28 cellular contexts compared by ENCODE assay signal in the genomic region with DNA sequence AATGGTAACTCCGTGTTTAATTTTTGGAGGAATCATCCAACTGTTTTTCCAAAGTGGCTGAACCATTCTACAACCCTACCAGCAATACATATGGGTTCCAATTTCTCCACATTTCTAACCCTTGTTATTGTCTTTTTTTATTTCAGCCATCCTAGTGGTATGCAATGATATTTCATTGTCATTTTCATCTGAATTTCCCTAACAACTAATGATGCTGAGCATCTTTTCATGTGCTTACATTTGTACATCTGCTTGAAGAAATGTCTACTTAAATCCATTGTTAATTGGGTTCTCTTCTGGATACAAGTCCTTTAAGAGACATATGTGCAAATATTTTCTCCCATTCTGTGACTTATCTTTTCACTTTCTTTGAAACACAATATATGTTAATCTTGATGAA.
"Had no signal": no experiment of that assay in that cellular context is flagged by ENCODE, and none has a peak within 500 bp of the region (broad histone marks: within the 10 kb centered on the region; RNA-seq: fewer than 3 reads in every experiment).

No MANE protein-coding gene starts in this region.

- H3K4me3 Mint-ChIP-seq: effector memory CD8-positive, alpha-beta T cell; naive thymus-derived CD8-positive, alpha-beta T cell; stimulated activated naive B cell treated with anti-CD40 and anti-IgM and Interleukin-4, amounts not matched to agents 10 μg/mL and 1 μg/mL and 100 μg/mL, for 72 hours; stimulated activated naive CD8-positive, alpha-beta T cell treated with anti-CD3 and anti-CD28 coated beads, Interleukin-15, Interleukin-2, amounts not matched to agents 100 ng/mL and 50 ng/mL, for 24 hours had no signal

- DNase-seq: cortex of kidney; effector memory CD8-positive, alpha-beta T cell; erythroblast; esophagus squamous epithelium; glutamatergic neuron; heart right ventricle; hippocampal formation; kidney glomerular epithelial cell; left colon; left ventricle myocardium superior; lower lobe of right lung; naive thymus-derived CD8-positive, alpha-beta T cell; occipital lobe; ovary; posterior cingulate gyrus; psoas muscle; right cardiac atrium; spleen; stimulated activated CD4-positive, alpha-beta T cell treated with anti-CD3 and anti-CD28 coated beads, Interleukin-4, amount 100 ng/mL, for 4 hours; stimulated activated naive B cell treated with anti-CD40 and anti-IgM and Interleukin-4, amounts not matched to agents 10 μg/mL and 1 μg/mL and 100 μg/mL, for 72 hours; upper lobe of left lung had no signal

- H3K9me3 Mint-ChIP-seq: effector memory CD8-positive, alpha-beta T cell; naive thymus-derived CD8-positive, alpha-beta T cell; stimulated activated naive B cell treated with anti-CD40 and anti-IgM and Interleukin-4, amounts not matched to agents 10 μg/mL and 1 μg/mL and 100 μg/mL, for 72 hours; stimulated activated naive CD8-positive, alpha-beta T cell treated with anti-CD3 and anti-CD28 coated beads, Interleukin-15, Interleukin-2, amounts not matched to agents 100 ng/mL and 50 ng/mL, for 24 hours had no signal

- H3K9me3 ChIP-seq: esophagus squamous epithelium, heart right ventricle, lower lobe of right lung, ovary, psoas muscle, spleen, thoracic aorta, tibial nerve, upper lobe of left lung had no signal

- H3K4me1 ChIP-seq: esophagus squamous epithelium, heart right ventricle, lower lobe of right lung, psoas muscle, spleen, tibial nerve, upper lobe of left lung had no signal

- H3K36me3 ChIP-seq: ovary had no signal

- H3K4me1 Mint-ChIP-seq: stimulated activated naive B cell treated with anti-CD40 and anti-IgM and Interleukin-4, amounts not matched to agents 10 μg/mL and 1 μg/mL and 100 μg/mL, for 72 hours had no signal

- H3K27ac Mint-ChIP-seq: effector memory CD8-positive, alpha-beta T cell; stimulated activated naive B cell treated with anti-CD40 and anti-IgM and Interleukin-4, amounts not matched to agents 10 μg/mL and 1 μg/mL and 100 μg/mL, for 72 hours; stimulated activated naive CD8-positive, alpha-beta T cell treated with anti-CD3 and anti-CD28 coated beads, Interleukin-15, Interleukin-2, amounts not matched to agents 100 ng/mL and 50 ng/mL, for 24 hours had no signal

- FAIRE-seq: endometrium, islet of Langerhans, urothelium cell line had no signal

- H3K27ac ChIP-seq: esophagus squamous epithelium, heart right ventricle, lower lobe of right lung, ovary, psoas muscle, skin epidermis, spleen, thoracic aorta, tibial nerve, upper lobe of left lung had no signal

- H3K27me3 Mint-ChIP-seq: effector memory CD8-positive, alpha-beta T cell; naive thymus-derived CD8-positive, alpha-beta T cell; stimulated activated naive B cell treated with anti-CD40 and anti-IgM and Interleukin-4, amounts not matched to agents 10 μg/mL and 1 μg/mL and 100 μg/mL, for 72 hours; stimulated activated naive CD8-positive, alpha-beta T cell treated with anti-CD3 and anti-CD28 coated beads, Interleukin-15, Interleukin-2, amounts not matched to agents 100 ng/mL and 50 ng/mL, for 24 hours had no signal

- H3K4me3 ChIP-seq: esophagus squamous epithelium, heart right ventricle, lower lobe of right lung, ovary, psoas muscle, skin epidermis, spleen, thoracic aorta, tibial nerve, upper lobe of left lung had no signal

- ATAC-seq: effector memory CD8-positive, alpha-beta T cell; heart right ventricle; left colon; left ventricle myocardium superior; lower lobe of right lung; naive thymus-derived CD8-positive, alpha-beta T cell; psoas muscle; right cardiac atrium; stimulated activated naive B cell treated with anti-CD40 and anti-IgM and Interleukin-4, amounts not matched to agents 10 μg/mL and 1 μg/mL and 100 μg/mL, for 72 hours had no signal
